In the genomic region with DNA sequence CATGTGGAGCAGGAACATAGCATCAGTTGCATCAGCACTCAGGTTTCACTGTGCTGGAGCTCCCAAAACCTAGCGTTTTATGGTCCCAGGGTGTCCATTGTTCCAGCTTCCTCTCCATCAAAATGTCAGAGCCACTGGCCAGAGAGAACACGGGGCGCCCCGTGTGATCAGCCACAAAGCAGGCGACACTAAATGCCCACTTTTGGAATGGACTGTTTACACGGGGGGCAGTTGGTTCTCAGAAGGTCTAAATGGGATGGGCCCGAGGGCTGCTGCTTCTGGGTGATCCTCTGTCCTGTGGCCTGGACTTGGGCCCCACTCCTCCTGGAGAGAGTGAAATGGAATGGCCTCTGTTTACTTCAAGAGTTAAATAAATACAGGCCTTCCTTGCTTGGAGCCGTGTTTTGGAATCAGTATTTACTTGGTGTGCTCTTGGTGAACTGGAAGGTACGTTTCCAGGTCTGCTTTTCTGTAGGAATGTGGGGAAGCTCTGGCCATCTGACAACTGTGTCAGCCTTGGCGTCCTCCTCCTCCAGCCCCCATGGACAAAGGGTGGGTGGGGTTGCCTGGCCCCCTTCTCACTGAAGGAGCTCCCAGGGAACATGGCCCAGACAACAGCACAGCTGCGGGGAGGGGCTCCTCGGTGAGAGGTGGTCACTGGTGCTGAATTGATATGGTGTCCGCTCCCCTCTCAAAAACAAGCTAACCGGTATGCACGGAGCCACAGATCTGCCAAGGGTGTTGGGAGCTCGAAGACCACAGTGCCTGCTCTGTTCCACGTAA, we compare ENCODE assay signal across 13 cellular contexts.
"Had no signal": no experiment of that assay in that cellular context is flagged by ENCODE, and none has a peak within 500 bp of the region (broad histone marks: within the 10 kb centered on the region; RNA-seq: fewer than 3 reads in every experiment).

No MANE protein-coding gene starts in this region.

- H3K27ac ChIP-seq: ascending aorta, esophagus squamous epithelium, skin epidermis, transverse colon had no signal

- H3K4me3 Mint-ChIP-seq: activated CD4-positive, alpha-beta memory T cell treated with anti-CD3 and anti-CD28 coated beads for 36 hours; activated naive CD8-positive, alpha-beta T cell treated with anti-CD3 and anti-CD28 coated beads, Interleukin-2, amount 50 U/mL, for 24 hours; nephron progenitor cell had no signal

- H3K4me1 ChIP-seq: ascending aorta, esophagus squamous epithelium, transverse colon had no signal

- H3K9me3 Mint-ChIP-seq: activated CD4-positive, alpha-beta memory T cell treated with anti-CD3 and anti-CD28 coated beads for 36 hours; activated naive CD8-positive, alpha-beta T cell treated with anti-CD3 and anti-CD28 coated beads, Interleukin-2, amount 50 U/mL, for 24 hours; nephron progenitor cell had no signal

- H3K27me3 ChIP-seq: ascending aorta, transverse colon had no signal

- H3K36me3 ChIP-seq: ascending aorta, esophagus squamous epithelium, transverse colon had no signal

- ATAC-seq: activated naive CD8-positive, alpha-beta T cell treated with anti-CD3 and anti-CD28 coated beads, Interleukin-2, amount 50 U/mL, for 24 hours had no signal

- H3K36me3 Mint-ChIP-seq: activated CD4-positive, alpha-beta memory T cell treated with anti-CD3 and anti-CD28 coated beads for 36 hours had no signal

- H3K9me3 ChIP-seq: ascending aorta, esophagus squamous epithelium, transverse colon had no signal

- H3K4me3 ChIP-seq: ascending aorta, dorsolateral prefrontal cortex, esophagus squamous epithelium, skin epidermis, transverse colon had no signal

- H3K4me1 Mint-ChIP-seq: activated naive CD8-positive, alpha-beta T cell treated with anti-CD3 and anti-CD28 coated beads, Interleukin-2, amount 50 U/mL, for 24 hours had no signal

- H3K27ac Mint-ChIP-seq: activated CD4-positive, alpha-beta memory T cell treated with anti-CD3 and anti-CD28 coated beads for 36 hours; activated naive CD8-positive, alpha-beta T cell treated with anti-CD3 and anti-CD28 coated beads, Interleukin-2, amount 50 U/mL, for 24 hours had no signal

- DNase-seq: activated CD4-positive, alpha-beta memory T cell treated with anti-CD3 and anti-CD28 coated beads for 36 hours; activated CD4-positive, alpha-beta T cell treated with anti-CD3 and anti-CD28 coated beads for 1 hour; activated naive CD4-positive, alpha-beta T cell; activated naive CD8-positive, alpha-beta T cell treated with anti-CD3 and anti-CD28 coated beads, Interleukin-2, amount 50 U/mL, for 24 hours; activated T-cell treated with anti-CD3 and anti-CD28 coated beads, Interleukin-2, amount 50 U/mL, for 48 hours; esophagus squamous epithelium; foreskin fibroblast; mesendoderm; nephron progenitor cell; transverse colon had no signal
